ENCODE assay signal across 15 cellular contexts in genomic region chr7:157111311-157111710, GRCh38. TPM values are rescaled to one million over a fixed set of nuclear protein-coding genes. Genes with fewer than 3 reads are reported as not detected.
DNase-seq lines count a peak whose midpoint lies in the region; ATAC-seq and TF ChIP-seq lines count a peak whose summit lies in the region.
"Had no signal": no experiment of that assay in that cellular context is flagged by ENCODE, and none has a peak within 500 bp of the region (broad histone marks: within the 10 kb centered on the region; RNA-seq: fewer than 3 reads in every experiment).

No MANE protein-coding gene starts in this region.

- ATAC-seq in GM18498 (IDR thresholded peaks at IDR 0.05; ENCODE audit: unreplicated experiment), result no peak

- no peak overlapping the region for H3K27ac Mint-ChIP-seq in glutamatergic neuron (ENCODE audit: unreplicated experiment)
- no peak overlapping the region for H3K27ac Mint-ChIP-seq in activated T-cell treated with anti-CD3 and anti-CD28 coated beads, Interleukin-2, amount 50 U/mL, for 24 hours
- H3K27ac Mint-ChIP-seq: CD4-positive, CD25-positive, alpha-beta regulatory T cell; H9 had no signal

- peaks cover 7% of the 10 kb centered on the region for H3K9me3 Mint-ChIP-seq in glutamatergic neuron (ENCODE audit: unreplicated experiment)
- H3K9me3 Mint-ChIP-seq in activated T-cell treated with anti-CD3 and anti-CD28 coated beads, Interleukin-2, amount 50 U/mL, for 24 hours, result peaks cover 9% of the 10 kb centered on the region

- H3K36me3 Mint-ChIP-seq in glutamatergic neuron (ENCODE audit: unreplicated experiment), result peaks cover 15% of the 10 kb centered on the region
- H3K36me3 Mint-ChIP-seq in activated T-cell treated with anti-CD3 and anti-CD28 coated beads, Interleukin-2, amount 50 U/mL, for 24 hours (ENCODE audit: low read depth), result no peaks in the 10 kb centered on the region

- H3K4me3 Mint-ChIP-seq in glutamatergic neuron (ENCODE audit: unreplicated experiment), result no peak overlapping the region
- H3K4me3 Mint-ChIP-seq in activated T-cell treated with anti-CD3 and anti-CD28 coated beads, Interleukin-2, amount 50 U/mL, for 24 hours, result no peak overlapping the region
- H3K4me3 Mint-ChIP-seq: CD4-positive, CD25-positive, alpha-beta regulatory T cell had no signal

- no peaks in the 10 kb centered on the region for H3K4me1 Mint-ChIP-seq in glutamatergic neuron (ENCODE audit: low read depth, unreplicated experiment)
- peaks cover 3% of the 10 kb centered on the region for H3K4me1 Mint-ChIP-seq in activated T-cell treated with anti-CD3 and anti-CD28 coated beads, Interleukin-2, amount 50 U/mL, for 24 hours (ENCODE audit: low read depth)
- H3K4me1 Mint-ChIP-seq: CD4-positive, CD25-positive, alpha-beta regulatory T cell; H9 had no signal

- H3K27me3 Mint-ChIP-seq in glutamatergic neuron (ENCODE audit: unreplicated experiment), result no peaks in the 10 kb centered on the region
- H3K27me3 Mint-ChIP-seq in activated T-cell treated with anti-CD3 and anti-CD28 coated beads, Interleukin-2, amount 50 U/mL, for 24 hours, result peaks cover 59% of the 10 kb centered on the region

- intact Hi-C loops in posterior vena cava (cut with DNase I), result no loop called here

- TF ChIP-seq CTCF in glutamatergic neuron (IDR thresholded peaks at IDR 0.05; ENCODE audit: partially characterized antibody, unreplicated experiment), result no peak

- peak; percentile 25 for DNase-seq in activated CD8-positive, alpha-beta memory T cell treated with anti-CD3 and anti-CD28 coated beads, Interleukin-2, amount 50 U/mL, for 48 hours
- no peak for DNase-seq in activated CD8-positive, alpha-beta memory T cell treated with anti-CD3 and anti-CD28 coated beads for 24 hours
- DNase-seq in SW480 (ENCODE audit: low spot score), result peak; percentile 48
- peak; percentile 58 for DNase-seq in posterior vena cava (ENCODE audit: low spot score)
- no peak for DNase-seq in glutamatergic neuron
- no peak for DNase-seq in SKM-1 treated with dmso at 0.1 percent for 144 hours (lab: John Stamatoyannopoulos, UW; ENCODE audit: unreplicated experiment)
- DNase-seq in activated T-cell treated with anti-CD3 and anti-CD28 coated beads, Interleukin-2, amount 50 U/mL, for 24 hours, result no peak
- DNase-seq: 8988T; C1 segment of cervical spinal cord; CD4-positive, CD25-positive, alpha-beta regulatory T cell; DMS79 treated with DMSO at 0.1 percent for 48 hours; GF-D8; GOT3; H9 had no signal

RNA-seq across cellular contexts. Expression of gene UBE3C, which starts 27.4 kb away (rescaled TPM):
- 10 to 100 TPM; 58.7 to 62.4 TPM for total RNA-seq in posterior vena cava
- 52.5 TPM for total RNA-seq in glutamatergic neuron (ENCODE audit: unreplicated experiment)

Comparison
In these comparisons a context has a peak if more than half of its experiments do, and no peak if none do; other contexts are left out.
1. DNase-seq: peak in activated CD8-positive, alpha-beta memory T cell treated with anti-CD3 and anti-CD28 coated beads, Interleukin-2, amount 50 U/mL, for 48 hours (single experiment), SW480 (single experiment) and posterior vena cava (single experiment); none in activated CD8-positive, alpha-beta memory T cell treated with anti-CD3 and anti-CD28 coated beads for 24 hours (single experiment), glutamatergic neuron (single experiment), SKM-1 treated with dmso at 0.1 percent for 144 hours (single experiment) and activated T-cell treated with anti-CD3 and anti-CD28 coated beads, Interleukin-2, amount 50 U/mL, for 24 hours (single experiment).